Comparison of ENCODE assay signal across 9 cellular contexts in genomic region chr4:8241895-8242696, GRCh38. TPM values are rescaled to one million over a fixed set of nuclear protein-coding genes. Genes with fewer than 3 reads are reported as not detected.
DNase-seq lines count a peak whose midpoint lies in the region; ATAC-seq, FAIRE-seq and TF ChIP-seq lines count a peak whose summit lies in the region.
"Had no signal": no experiment of that assay in that cellular context is flagged by ENCODE, and none has a peak within 500 bp of the region (broad histone marks: within the 10 kb centered on the region; RNA-seq: fewer than 3 reads in every experiment).

No MANE protein-coding gene starts in this region.

- peak; percentile 65 to 87 (median 76) for DNase-seq in CD4-positive, alpha-beta T cell
- DNase-seq in RPMI8226, result peak; percentile 69
- peak; percentile 76 for DNase-seq in activated gamma-delta T cell treated with Interleukin-2 at 50 U/mL for 16 hours
- peak; percentile 90 for DNase-seq in germinal center (ENCODE audit: low spot score)
- peak; percentile 54 to 98 (median 80) for DNase-seq in pancreas
- DNase-seq in thoracic aorta (ENCODE audit: low spot score), result peak; percentile 63

- H3K36me3 ChIP-seq in pancreas, result peaks cover 0 to 8% (median 7%) of the 10 kb centered on the region in 3 donors
- H3K36me3 ChIP-seq in thoracic aorta, result no peaks in the 10 kb centered on the region

- intact Hi-C loops in CD4-positive, alpha-beta T cell (cut with DNase I, micrococcal nuclease), result loop anchor here (1.0 to 10.0 kb wide), 4 partner anchors 65 to 680 kb away; partner anchors contain the start of gene CPZ (in 1 of the 2)
- intact Hi-C loops in pancreas (cut with DNase I), result loop anchor here in 2 of 3 donors (5.0 kb wide), 1 partner anchor 165 kb away; no protein-coding TSS in a partner anchor

- TF ChIP-seq CTCF in CD4-positive, alpha-beta T cell (IDR thresholded peaks at IDR 0.05), result peak; percentile 96
- TF ChIP-seq CTCF in pancreas (IDR thresholded peaks at IDR 0.05) (peak; percentile 95 to 99 (median 97)), thoracic aorta (IDR thresholded peaks at IDR 0.05) (peak; percentile 99)

- no peak overlapping the region for H3K27ac ChIP-seq in CD4-positive, alpha-beta T cell (ENCODE audit: low read depth, low read length)
- H3K27ac ChIP-seq in pancreas (no peak overlapping the region), thoracic aorta (no peak overlapping the region)

- no peak overlapping the region for H3K27ac Mint-ChIP-seq in CD4-positive, alpha-beta T cell
- H3K27ac Mint-ChIP-seq in IgD-negative memory B cell, result peak overlapping the region; percentile 42 to 88 (median 85)

- peaks cover 17% of the 10 kb centered on the region for H3K36me3 Mint-ChIP-seq in CD4-positive, alpha-beta T cell (ENCODE audit: low read depth)
- H3K36me3 Mint-ChIP-seq in IgD-negative memory B cell, result no peaks in the 10 kb centered on the region

- POLR2A ChIA-PET in CD4-positive, alpha-beta T cell (lab: Charles Lee), result no interaction called here

- no peaks in the 10 kb centered on the region for H3K9me3 ChIP-seq in CD4-positive, alpha-beta T cell (ENCODE audit: control insufficient read depth, low read length)
- H3K9me3 ChIP-seq in pancreas (no peaks in the 10 kb centered on the region), thoracic aorta (no peaks in the 10 kb centered on the region)

- H3K9me3 Mint-ChIP-seq in CD4-positive, alpha-beta T cell, result no peaks in the 10 kb centered on the region
- no peaks in the 10 kb centered on the region for H3K9me3 Mint-ChIP-seq in IgD-negative memory B cell

- H3K4me3 ChIP-seq in pancreas (no peak overlapping the region), thoracic aorta (peak overlapping the region; percentile 24)

- no peaks in the 10 kb centered on the region for H3K27me3 ChIP-seq in CD4-positive, alpha-beta T cell (ENCODE audit: control insufficient read depth, insufficient read depth, low read length)
- H3K27me3 ChIP-seq in pancreas, result no peaks in the 10 kb centered on the region
- no peaks in the 10 kb centered on the region for H3K27me3 ChIP-seq in thoracic aorta (replicated peaks; ENCODE audit: insufficient read depth)

- 37 to 38% methylated on average over 27 to 29 of the region's 29 CpGs for WGBS in pancreas, 2 donors

- peak; percentile 82 for ATAC-seq in CD4-positive, alpha-beta T cell (ENCODE audit: poor library complexity)
- ATAC-seq in GM19438 (IDR thresholded peaks at IDR 0.05; ENCODE audit: low read depth, unreplicated experiment) (peak; percentile 68), pancreas (peak; percentile 76 to 89 (median 87)), thoracic aorta (ENCODE audit: insufficient number of reproducible peaks, low FRiP score, low read depth) (peak; percentile 73)

- no peak for FAIRE-seq in pancreas (lab: Jason Lieb, UNC)

- H3K4me1 Mint-ChIP-seq in CD4-positive, alpha-beta T cell (ENCODE audit: low read depth), result no peaks in the 10 kb centered on the region
- H3K4me1 Mint-ChIP-seq in IgD-negative memory B cell, result peaks cover 9 to 11% (median 10%) of the 10 kb centered on the region in 3 donors

- CTCF ChIA-PET in CD4-positive, alpha-beta T cell (lab: Charles Lee), result interaction anchor here (0.6 to 1.8 kb wide), 7 partner anchors 8 to 65 kb away, joined by 3 to 7 read pairs (median 4); partner anchors contain the start of gene SH3TC1

- no peaks in the 10 kb centered on the region for H3K27me3 Mint-ChIP-seq in CD4-positive, alpha-beta T cell
- H3K27me3 Mint-ChIP-seq in IgD-negative memory B cell, result no peaks in the 10 kb centered on the region

- no peak overlapping the region for H3K4me3 Mint-ChIP-seq in CD4-positive, alpha-beta T cell
- H3K4me3 Mint-ChIP-seq in IgD-negative memory B cell, result no peak overlapping the region

- H3K4me1 ChIP-seq in pancreas (no peaks in the 10 kb centered on the region), thoracic aorta (ENCODE audit: control insufficient read depth in 1 of 2, low read depth in 2 of 2) (peaks cover 3 to 11% of the 10 kb centered on the region in 2 donors)

RNA-seq across cellular contexts. Expression of gene HTRA3, which starts 27.5 kb away (rescaled TPM):
- not detected for total RNA-seq in CD4-positive, alpha-beta T cell
- not detected for polyA plus RNA-seq in IgD-negative memory B cell
- 10 to 100 TPM in 1 of 6 donors, 1 to 10 TPM in 4, under 1 TPM in 1; 0.56 to 15.6 (median 2.8) TPM for total RNA-seq in pancreas
- polyA plus RNA-seq in pancreas, result 1 to 10 TPM; 2.4 to 3.0 TPM
- 10 to 100 TPM; 52.6 to 55.5 TPM for total RNA-seq in thoracic aorta
- total RNA-seq: T-helper 1 cell treated with Interleukin-12 subunit alpha and Interleukin-12 subunit beta and Interleukin-4 antibody, amounts not matched to agents 30 ng/mL and 1 ng/mL, for 36 hours had no signal

RNA-seq across cellular contexts. Expression of gene SH3TC1, which starts 43.0 kb away (rescaled TPM):
- 100 to 1,000 TPM; 119 to 127 TPM for total RNA-seq in CD4-positive, alpha-beta T cell
- 39.8 TPM for polyA plus RNA-seq in IgD-negative memory B cell
- total RNA-seq in pancreas, result 10 to 100 TPM; 12.5 to 28.0 (median 18.1) TPM
- 10 to 100 TPM; 23.4 to 23.6 TPM for polyA plus RNA-seq in pancreas
- 10 to 100 TPM; 63.2 to 68.6 TPM for total RNA-seq in thoracic aorta
